8 cellular contexts compared by ENCODE assay signal in the genomic region with DNA sequence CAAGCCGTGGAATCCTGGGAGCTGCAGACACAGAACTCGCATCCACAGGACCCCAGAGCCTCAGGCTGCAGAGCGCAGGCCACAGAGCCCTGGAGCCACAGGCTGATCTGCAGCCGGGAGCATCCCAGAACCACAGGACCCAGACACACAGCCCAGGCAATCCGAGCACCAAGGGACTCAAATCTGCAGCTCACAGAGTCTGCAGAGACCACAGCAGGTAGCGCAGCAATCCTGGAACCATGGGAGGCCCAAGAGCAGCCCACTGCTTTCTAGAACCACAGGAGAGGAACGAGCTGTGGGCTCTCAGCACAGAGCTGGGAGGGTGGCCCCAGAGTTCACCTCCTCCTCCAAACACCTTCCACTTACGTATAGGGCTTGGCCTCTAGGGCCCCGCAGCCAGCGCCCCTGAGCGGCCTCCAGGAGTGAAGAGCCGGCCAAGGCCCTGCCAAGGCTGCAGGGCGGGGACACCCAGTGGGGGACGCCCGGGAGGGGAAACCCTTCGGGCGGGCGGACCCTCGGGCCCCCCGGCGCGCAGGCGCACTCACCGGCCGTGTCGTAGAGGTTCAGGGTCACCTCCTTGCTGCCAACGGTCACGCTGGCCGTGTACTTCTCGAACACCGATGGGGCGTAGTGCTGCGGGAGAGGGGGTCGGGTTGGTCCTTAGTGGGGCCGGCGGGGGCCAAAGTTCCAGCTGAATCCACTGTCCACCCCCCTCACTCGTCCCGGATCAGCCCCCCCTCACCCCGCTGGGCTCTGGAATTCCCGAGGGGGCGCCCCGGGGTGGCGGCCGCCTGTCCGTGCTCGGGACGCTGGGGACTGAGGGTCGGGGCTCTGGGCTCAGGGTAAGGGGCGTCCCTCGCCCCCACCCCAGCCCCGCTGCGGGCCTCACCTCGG. TPM values are rescaled to one million over a fixed set of nuclear protein-coding genes. Genes with fewer than 3 reads are reported as not detected.
DNase-seq lines count a peak whose midpoint lies in the region; ATAC-seq, FAIRE-seq and TF ChIP-seq lines count a peak whose summit lies in the region.

No MANE protein-coding gene starts in this region.

- FAIRE-seq in kidney (lab: Jason Lieb, UNC): no peak

- peak overlapping the region; percentile 75 for H3K4me3 ChIP-seq in NT2/D1 (ENCODE audit: insufficient read length, low read depth)
- H3K4me3 ChIP-seq in adrenal gland: peak overlapping the region in 2 of 4 donors; percentile 33 to 60
- H3K4me3 ChIP-seq in kidney (ENCODE audit: low read length in 2 of 2): peak overlapping the region in 1 of 2 donors; percentile 67
- H3K4me3 ChIP-seq in stomach: peak overlapping the region; percentile 58 to 61 (median 59)

- no peak for ATAC-seq in HG03045 (IDR thresholded peaks at IDR 0.05; ENCODE audit: unreplicated experiment)
- ATAC-seq in GM18870 (IDR thresholded peaks at IDR 0.05; ENCODE audit: unreplicated experiment): no peak

- no peak for TF ChIP-seq EP300 in stomach (IDR thresholded peaks at IDR 0.05)

- H3K4me1 ChIP-seq in NT2/D1 (ENCODE audit: insufficient read depth, insufficient read length) (peaks cover 42% of the 10 kb centered on the region), adrenal gland (replicated peaks in 1 of 2) (peaks cover 40 to 55% of the 10 kb centered on the region in 2 donors), kidney (ENCODE audit: control insufficient read depth in 1 of 2, insufficient read depth in 1 of 2, low read depth in 1 of 2, low read length in 2 of 2) (peaks cover 27 to 44% of the 10 kb centered on the region in 2 donors), stomach (peaks cover 60 to 100% (median 77%) of the 10 kb centered on the region in 4 donors)

- DNase-seq in GDM1 (lab: John Stamatoyannopoulos, UW): peak; percentile 8
- DNase-seq in NT2/D1 (ENCODE audit: low read depth, low spot score): no peak
- peak; percentile 58 to 72 (median 66) for DNase-seq in adrenal gland
- peak; percentile 88 for DNase-seq in kidney
- peak; percentile 58 for DNase-seq in stomach
- DNase-seq in NCI-H1436 (lab: John Stamatoyannopoulos, UW): no peak

- intact Hi-C loops in adrenal gland (cut with DNase I) (loop anchor here (5.0 to 10.0 kb wide), 3 partner anchors 91 to 102 kb away; no protein-coding TSS in a partner anchor), kidney (cut with DNase I) (no loop called here), stomach (cut with DNase I; ENCODE audit: low total_unique reads) (loop anchor here (5.0 kb wide), 1 partner anchor 96 kb away; no protein-coding TSS in a partner anchor)

- no peaks in the 10 kb centered on the region for H3K27me3 ChIP-seq in NT2/D1 (ENCODE audit: insufficient read depth, insufficient read length)
- no peaks in the 10 kb centered on the region for H3K27me3 ChIP-seq in adrenal gland
- H3K27me3 ChIP-seq in stomach: no peaks in the 10 kb centered on the region

- no peak for TF ChIP-seq CTCF in adrenal gland (IDR thresholded peaks at IDR 0.05)
- no peak for TF ChIP-seq CTCF in kidney (IDR thresholded peaks at IDR 0.05; ENCODE audit: borderline replicate concordance, extremely low read depth, insufficient read depth)
- no peak for TF ChIP-seq CTCF in stomach (IDR thresholded peaks at IDR 0.05)

- peak overlapping the region; percentile 22 to 100 (median 61) for H3K27ac ChIP-seq in adrenal gland
- peak overlapping the region; percentile 79 to 80 for H3K27ac ChIP-seq in kidney (ENCODE audit: low read depth in 2 of 2, low read length in 2 of 2)
- H3K27ac ChIP-seq in stomach: peak overlapping the region; percentile 99 to 100 (median 100)

- WGBS in adrenal gland, 4 donors: 14 to 57% (median 18%) methylated on average over 6 to 53 of the region's 53 CpGs
- WGBS in stomach, 5 donors: 18 to 30% (median 23%) methylated on average over 12 to 53 of the region's 53 CpGs

- H3K36me3 ChIP-seq in NT2/D1 (ENCODE audit: insufficient read depth, insufficient read length, low read length) (peaks cover 42% of the 10 kb centered on the region), adrenal gland (replicated peaks in 1 of 2) (peaks cover 0 to 13% of the 10 kb centered on the region in 2 donors), kidney (ENCODE audit: control insufficient read depth in 1 of 2, insufficient read depth in 2 of 2, low read length in 2 of 2) (peaks cover 2 to 10% of the 10 kb centered on the region in 2 donors), stomach (peaks cover 10 to 17% (median 12%) of the 10 kb centered on the region in 4 donors)

- H3K9me3 ChIP-seq in NT2/D1 (ENCODE audit: insufficient read depth, low read length) (no peaks in the 10 kb centered on the region), adrenal gland (replicated peaks in 1 of 3) (no peaks in the 10 kb centered on the region), kidney (ENCODE audit: control insufficient read depth in 1 of 2, low read length in 2 of 2) (no peaks in the 10 kb centered on the region), stomach (no peaks in the 10 kb centered on the region)

- H3K9ac ChIP-seq in NT2/D1 (ENCODE audit: insufficient read length, low read depth) (peak overlapping the region; percentile 93), kidney (ENCODE audit: low read length in 2 of 2) (peak overlapping the region in 1 of 2 donors; percentile 65)

- TF ChIP-seq POLR2A in adrenal gland (IDR thresholded peaks at IDR 0.05): no peak
- TF ChIP-seq POLR2A in stomach (IDR thresholded peaks at IDR 0.05): no peak

RNA-seq across cellular contexts. Expression of a gene that starts 0.6 kb away (rescaled TPM):
- total RNA-seq in adrenal gland (10 to 100 TPM in 7 of 8 donors, 1 to 10 TPM in 1; 7.7 to 49.5 (median 24.9) TPM), kidney (42.6 TPM), stomach (100 to 1,000 TPM in 1 of 5 donors, 10 to 100 TPM in 3, 1 to 10 TPM in 1; 8.0 to 105 (median 29.5) TPM)
- polyA plus RNA-seq in adrenal gland (10 to 100 TPM in 1 of 3 donors, 1 to 10 TPM in 2; 4.1 to 14.5 (median 9.3) TPM), kidney (ENCODE audit: insufficient read depth, low read depth, low replicate concordance) (23.9 TPM), stomach (10 to 100 TPM in 2 of 3 donors, 1 to 10 TPM in 1; 3.2 to 36.4 (median 13.6) TPM)

RNA-seq across cellular contexts. Expression of a gene that starts 11.0 kb away (rescaled TPM):
- total RNA-seq in adrenal gland (10 to 100 TPM in 7 of 8 donors, 1 to 10 TPM in 1; 5.3 to 25.9 (median 13.6) TPM), kidney (34.5 TPM), stomach (10 to 100 TPM in 3 of 5 donors, 1 to 10 TPM in 2; 7.2 to 27.5 (median 11.7) TPM)
- polyA plus RNA-seq in adrenal gland (10 to 100 TPM in 1 of 3 donors, 1 to 10 TPM in 2; 5.0 to 27.3 (median 9.0) TPM), kidney (ENCODE audit: insufficient read depth, low read depth, low replicate concordance) (3.5 TPM), stomach (1 to 10 TPM; 3.2 to 5.4 (median 5.3) TPM)

Comparison
In these comparisons a context has a peak if more than half of its experiments do, and no peak if none do; other contexts are left out.
1. DNase-seq: peak in GDM1 (single experiment), adrenal gland (7 of 7), kidney (single experiment) and stomach (single experiment); none in NT2/D1 (single experiment) and NCI-H1436 (single experiment).
2. Peak in every context shown above with its lines, with median percentiles within 50 percentile points of each other: H3K27ac ChIP-seq.